ENCODE assay signal across 12 cellular contexts in genomic region chr20:2093883-2094282, GRCh38.
"Had no signal": no experiment of that assay in that cellular context is flagged by ENCODE, and none has a peak within 500 bp of the region (broad histone marks: within the 10 kb centered on the region; RNA-seq: fewer than 3 reads in every experiment).

No MANE protein-coding gene starts in this region.

- H3K4me3 Mint-ChIP-seq: activated CD8-positive, alpha-beta memory T cell treated with anti-CD3 and anti-CD28 coated beads, Interleukin-2, amount 10 ng/mL, durations not matched to agents 7 days and 5 days had no signal

- H3K4me3 ChIP-seq: adrenal gland, breast epithelium, coronary artery, lower lobe of right lung, thoracic aorta, upper lobe of left lung had no signal

- H3K27me3 ChIP-seq: adrenal gland had no signal

- H3K36me3 Mint-ChIP-seq: activated CD8-positive, alpha-beta memory T cell treated with anti-CD3 and anti-CD28 coated beads, Interleukin-2, amount 10 ng/mL, durations not matched to agents 7 days and 5 days; activated naive CD4-positive, alpha-beta T cell treated with anti-CD3 and anti-CD28 coated beads, Interleukin-2, amount 50 U/mL, for 72 hours had no signal

- H3K27ac ChIP-seq: adrenal gland, breast epithelium, coronary artery, lower lobe of right lung, thoracic aorta, upper lobe of left lung had no signal

- DNase-seq: activated gamma-delta T cell; activated T-cell treated with anti-CD3 and anti-CD28 coated beads, Interleukin-2, amount 50 U/mL, for 1 hour; adrenal gland; lower lobe of right lung; midbrain; T1000; upper lobe of left lung had no signal

- H3K27ac Mint-ChIP-seq: activated CD8-positive, alpha-beta memory T cell treated with anti-CD3 and anti-CD28 coated beads, Interleukin-2, amount 10 ng/mL, durations not matched to agents 7 days and 5 days had no signal

- H3K9me3 Mint-ChIP-seq: activated naive CD4-positive, alpha-beta T cell treated with anti-CD3 and anti-CD28 coated beads, Interleukin-2, amount 50 U/mL, for 72 hours had no signal

- ATAC-seq: activated CD8-positive, alpha-beta memory T cell treated with anti-CD3 and anti-CD28 coated beads, Interleukin-2, amount 10 ng/mL, durations not matched to agents 7 days and 5 days; lower lobe of right lung had no signal

- H3K9me3 ChIP-seq: adrenal gland, breast epithelium, lower lobe of right lung, thoracic aorta, upper lobe of left lung had no signal

- H3K36me3 ChIP-seq: adrenal gland, breast epithelium, lower lobe of right lung, thoracic aorta, upper lobe of left lung had no signal
